8 cellular contexts compared by ENCODE assay signal in the genomic region with DNA sequence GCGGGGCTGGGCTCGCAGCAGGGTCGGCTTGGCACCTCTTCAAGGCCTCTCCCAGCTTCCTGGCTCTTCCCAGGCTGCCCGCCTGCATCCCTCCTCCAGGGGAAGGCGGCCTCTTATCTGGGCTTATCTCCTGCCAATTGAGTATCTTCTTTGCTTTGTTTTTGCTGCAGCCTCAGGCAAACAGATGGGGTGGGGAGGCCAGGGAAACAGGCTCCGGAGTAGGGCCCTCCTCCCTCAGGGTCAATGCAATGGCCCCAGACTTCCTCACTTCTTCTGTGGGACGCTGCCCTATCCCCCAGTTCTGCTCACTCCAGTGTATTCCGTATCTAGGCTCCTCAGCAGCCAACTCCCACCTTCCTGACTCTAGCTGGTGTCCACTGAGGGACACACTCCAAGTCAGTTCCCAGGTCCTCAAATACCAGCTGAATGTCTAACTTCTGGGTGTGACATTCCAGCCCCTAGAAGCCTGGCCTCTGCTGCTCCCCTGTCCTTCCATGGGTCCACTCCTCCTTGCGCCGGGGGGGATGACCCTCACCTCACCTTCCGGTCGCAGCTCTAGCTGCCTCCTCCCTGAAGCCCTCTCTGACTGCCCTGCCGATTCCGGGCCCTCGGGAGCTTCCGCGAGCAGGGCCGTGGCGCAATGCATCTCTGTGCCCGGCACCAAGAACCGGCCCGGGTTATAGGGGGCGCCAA. TPM values are rescaled to one million over a fixed set of nuclear protein-coding genes. Genes with fewer than 3 reads are reported as not detected.
A peak's percentile ranks its signal among the peaks of the same experiment; 100 is the strongest.
DNase-seq lines count a peak whose midpoint lies in the region; ATAC-seq and TF ChIP-seq lines count a peak whose summit lies in the region.

No MANE protein-coding gene starts in this region.

- 3% methylated on average over 23 of the region's 23 CpGs for WGBS in right cardiac atrium

- peak overlapping the region; percentile 96 for H3K27ac Mint-ChIP-seq in activated CD4-positive, alpha-beta T cell treated with anti-CD3 and anti-CD28 coated beads for 36 hours
- peak overlapping the region; percentile 91 for H3K27ac Mint-ChIP-seq in activated naive CD8-positive, alpha-beta T cell treated with anti-CD3 and anti-CD28 coated beads, Interleukin-2, amount 50 U/mL, for 24 hours

- H3K9me3 ChIP-seq in right cardiac atrium (ENCODE audit: control insufficient read depth, low read length) = no peaks in the 10 kb centered on the region

- H3K4me3 Mint-ChIP-seq in activated CD4-positive, alpha-beta T cell treated with anti-CD3 and anti-CD28 coated beads for 36 hours = peak overlapping the region; percentile 98
- peak overlapping the region; percentile 98 for H3K4me3 Mint-ChIP-seq in activated naive CD8-positive, alpha-beta T cell treated with anti-CD3 and anti-CD28 coated beads, Interleukin-2, amount 50 U/mL, for 24 hours

- POLR2A ChIA-PET in activated CD4-positive, alpha-beta T cell treated with anti-CD3 and anti-CD28 coated beads for 36 hours (lab: Charles Lee) = interaction anchor here (0.6 to 1.5 kb wide), 4 partner anchors 16 to 62 kb away, joined by 3 to 6 read pairs (median 5); partner anchors contain the start of genes BAD, FERMT3, FKBP2 and PRDX5

- no peaks in the 10 kb centered on the region for H3K4me1 ChIP-seq in right cardiac atrium (ENCODE audit: control insufficient read depth, insufficient read depth, low read length)

- ATAC-seq in activated CD4-positive, alpha-beta T cell treated with anti-CD3 and anti-CD28 coated beads for 36 hours = peak; percentile 9
- ATAC-seq in HG02763 (IDR thresholded peaks at IDR 0.05; ENCODE audit: unreplicated experiment) = peak; percentile 3
- peak; percentile 9 for ATAC-seq in activated naive CD8-positive, alpha-beta T cell treated with anti-CD3 and anti-CD28 coated beads, Interleukin-2, amount 50 U/mL, for 24 hours
- ATAC-seq in right cardiac atrium = peak; percentile 12 to 38

- H3K4me1 Mint-ChIP-seq in activated CD4-positive, alpha-beta T cell treated with anti-CD3 and anti-CD28 coated beads for 36 hours = peaks cover 19% of the 10 kb centered on the region
- H3K4me1 Mint-ChIP-seq in activated naive CD8-positive, alpha-beta T cell treated with anti-CD3 and anti-CD28 coated beads, Interleukin-2, amount 50 U/mL, for 24 hours = peaks cover 28% of the 10 kb centered on the region

- H3K27ac ChIP-seq in right cardiac atrium (ENCODE audit: low read length) = peak overlapping the region; percentile 87

- CTCF ChIA-PET in activated CD4-positive, alpha-beta T cell treated with anti-CD3 and anti-CD28 coated beads for 36 hours (lab: Charles Lee) = interaction anchor here (0.7 to 6.6 kb wide), 10 partner anchors 13 to 49 kb away, joined by 3 to 55 read pairs (median 4); partner anchors contain the start of genes ESRRA, NUDT22, PRDX5 and TRPT1

- intact Hi-C loops in activated CD4-positive, alpha-beta T cell treated with anti-CD3 and anti-CD28 coated beads for 36 hours (cut with DNase I, micrococcal nuclease) = loop anchor here (1.0 kb wide), 4 partner anchors 18 to 71 kb away; partner anchors contain the start of genes NUDT22 (in 2 of the 2), PLCB3 (in 2 of the 2), TRPT1 (in 2 of the 2) and CCDC88B (in 1 of the 2)
- intact Hi-C loops in right cardiac atrium (cut with DNase I) = no loop called here

- DNase-seq in activated CD4-positive, alpha-beta T cell treated with anti-CD3 and anti-CD28 coated beads for 36 hours = peak; percentile 71
- no peak for DNase-seq in activated CD4-positive, alpha-beta T cell treated with anti-CD3 and anti-CD28 coated beads, Interleukin-2, amount 50 U/mL, for 1 hour
- DNase-seq in NCI-H69 (lab: John Stamatoyannopoulos, UW) = peak; percentile 69
- peak; percentile 60 for DNase-seq in activated naive CD8-positive, alpha-beta T cell treated with anti-CD3 and anti-CD28 coated beads, Interleukin-2, amount 50 U/mL, for 24 hours
- peak; percentile 88 to 94 (median 92) for DNase-seq in right cardiac atrium
- no peak for DNase-seq in retinal pigment epithelial cell (ENCODE audit: low read depth)
- DNase-seq in AG08396 (ENCODE audit: low spot score) = no peak

- no peak for TF ChIP-seq CTCF in retinal pigment epithelial cell (conservative IDR thresholded peaks at IDR 0.05; ENCODE audit: low read depth, low read length)

- no peaks in the 10 kb centered on the region for H3K27me3 ChIP-seq in right cardiac atrium (ENCODE audit: control insufficient read depth, insufficient read depth)

- H3K4me3 ChIP-seq in right cardiac atrium (ENCODE audit: low read length) = peak overlapping the region; percentile 46
- peak overlapping the region; percentile 64 for H3K4me3 ChIP-seq in retinal pigment epithelial cell (ENCODE audit: low read length)

- peaks cover 10% of the 10 kb centered on the region for H3K36me3 Mint-ChIP-seq in activated CD4-positive, alpha-beta T cell treated with anti-CD3 and anti-CD28 coated beads for 36 hours (ENCODE audit: low read depth)
- H3K36me3 Mint-ChIP-seq in activated naive CD8-positive, alpha-beta T cell treated with anti-CD3 and anti-CD28 coated beads, Interleukin-2, amount 50 U/mL, for 24 hours (ENCODE audit: low read depth) = peaks cover 9% of the 10 kb centered on the region

- H3K27me3 Mint-ChIP-seq in activated CD4-positive, alpha-beta T cell treated with anti-CD3 and anti-CD28 coated beads for 36 hours = no peaks in the 10 kb centered on the region
- no peaks in the 10 kb centered on the region for H3K27me3 Mint-ChIP-seq in activated naive CD8-positive, alpha-beta T cell treated with anti-CD3 and anti-CD28 coated beads, Interleukin-2, amount 50 U/mL, for 24 hours

- H3K9me3 Mint-ChIP-seq in activated CD4-positive, alpha-beta T cell treated with anti-CD3 and anti-CD28 coated beads for 36 hours (ENCODE audit: low read depth) = no peaks in the 10 kb centered on the region
- H3K9me3 Mint-ChIP-seq in activated naive CD8-positive, alpha-beta T cell treated with anti-CD3 and anti-CD28 coated beads, Interleukin-2, amount 50 U/mL, for 24 hours = no peaks in the 10 kb centered on the region

RNA-seq across cellular contexts. Expression of gene BAD, which starts 15.6 kb away (rescaled TPM):
- total RNA-seq in activated CD4-positive, alpha-beta T cell treated with anti-CD3 and anti-CD28 coated beads for 36 hours = 10 to 100 TPM; 21.3 to 22.9 TPM
- total RNA-seq in right cardiac atrium = 100 to 1,000 TPM in 3 of 4 donors, 10 to 100 TPM in 1; 87.5 to 135 (median 111) TPM
- polyA plus RNA-seq in right cardiac atrium = 164 TPM

RNA-seq across cellular contexts. Expression of gene GPR137, which starts 16.8 kb away (rescaled TPM):
- 10 to 100 TPM; 23.6 to 27.2 TPM for total RNA-seq in activated CD4-positive, alpha-beta T cell treated with anti-CD3 and anti-CD28 coated beads for 36 hours
- total RNA-seq in right cardiac atrium = 10 to 100 TPM; 31.3 to 41.7 (median 38.5) TPM
- 35.2 TPM for polyA plus RNA-seq in right cardiac atrium

RNA-seq across cellular contexts. Expression of gene PLCB3, which starts 17.5 kb away (rescaled TPM):
- 10 to 100 TPM in 1 of 2 experiments, 1 to 10 TPM in 1; 9.0 to 10.9 TPM for total RNA-seq in activated CD4-positive, alpha-beta T cell treated with anti-CD3 and anti-CD28 coated beads for 36 hours
- 10 to 100 TPM; 10.9 to 14.2 (median 13.7) TPM for total RNA-seq in right cardiac atrium
- 7.9 TPM for polyA plus RNA-seq in right cardiac atrium

RNA-seq across cellular contexts. Expression of gene PPP1R14B, which starts 22.1 kb away (rescaled TPM):
- 100 to 1,000 TPM; 261 to 267 TPM for total RNA-seq in activated CD4-positive, alpha-beta T cell treated with anti-CD3 and anti-CD28 coated beads for 36 hours
- total RNA-seq in right cardiac atrium = 100 to 1,000 TPM in 2 of 4 donors, 10 to 100 TPM in 2; 75.3 to 146 (median 105) TPM
- 99.9 TPM for polyA plus RNA-seq in right cardiac atrium

RNA-seq across cellular contexts. Expression of gene KCNK4, which starts 22.3 kb away (rescaled TPM):
- not detected for total RNA-seq in activated CD4-positive, alpha-beta T cell treated with anti-CD3 and anti-CD28 coated beads for 36 hours
- total RNA-seq in right cardiac atrium = not detected
- polyA plus RNA-seq in right cardiac atrium = 0.05 TPM

Comparison
In these comparisons a context has a peak if more than half of its experiments do, and no peak if none do; other contexts are left out.
1. DNase-seq: peak in activated CD4-positive, alpha-beta T cell treated with anti-CD3 and anti-CD28 coated beads for 36 hours (single experiment), NCI-H69 (single experiment), activated naive CD8-positive, alpha-beta T cell treated with anti-CD3 and anti-CD28 coated beads, Interleukin-2, amount 50 U/mL, for 24 hours (single experiment) and right cardiac atrium (3 of 3); none in activated CD4-positive, alpha-beta T cell treated with anti-CD3 and anti-CD28 coated beads, Interleukin-2, amount 50 U/mL, for 1 hour (single experiment), retinal pigment epithelial cell (single experiment) and AG08396 (single experiment).
2. intact Hi-C loops: an anchor here in activated CD4-positive, alpha-beta T cell treated with anti-CD3 and anti-CD28 coated beads for 36 hours (1.0 kb wide); none called in right cardiac atrium.
3. Peak in every context shown above with its lines, with median percentiles within 50 percentile points of each other: ATAC-seq.